2 cellular contexts compared by ENCODE assay signal in genomic region chr12:21819236-21819635, GRCh38.
TF ChIP-seq lines count a peak whose summit lies in the region.

No MANE protein-coding gene starts in this region.

TF ChIP-seq in GM23338, 12 proteins besides CTCF, POLR2A, EP300 and RAD21 (continued from another document):
- TF ChIP-seq REST (IDR thresholded peaks at IDR 0.05; ENCODE audit: unreplicated experiment) (no peak), NANOG (IDR thresholded peaks at IDR 0.05; ENCODE audit: borderline replicate concordance) (no peak), ZNF114 (CRISPR knock-in tag; IDR thresholded peaks at IDR 0.05) (no peak), ETS1 (IDR thresholded peaks at IDR 0.05) (no peak)

TF ChIP-seq in HepG2, 621 proteins besides CTCF, POLR2A, EP300 and RAD21 (continued from another document and continues in another):
- TF ChIP-seq ZBTB40 (IDR thresholded peaks at IDR 0.05) = no peak
- TF ChIP-seq ZBTB40 (CRISPR knock-in tag; IDR thresholded peaks at IDR 0.05) = no peak
- no peak for TF ChIP-seq ERF (CRISPR knock-in tag; IDR thresholded peaks at IDR 0.05)
- TF ChIP-seq ZNF335 (CRISPR knock-in tag; IDR thresholded peaks at IDR 0.05) = no peak
- TF ChIP-seq ZNF790 (CRISPR knock-in tag; IDR thresholded peaks at IDR 0.05; ENCODE audit: borderline replicate concordance) = no peak
- TF ChIP-seq ZNF44 (CRISPR knock-in tag; IDR thresholded peaks at IDR 0.05) = no peak
- TF ChIP-seq CAMTA2 (CRISPR knock-in tag; IDR thresholded peaks at IDR 0.05; ENCODE audit: borderline replicate concordance) = no peak
- TF ChIP-seq THYN1 (CRISPR knock-in tag; IDR thresholded peaks at IDR 0.05; ENCODE audit: borderline replicate concordance, low read depth) = no peak
- TF ChIP-seq ZNF563 (CRISPR knock-in tag; IDR thresholded peaks at IDR 0.05) = no peak
- TF ChIP-seq HMGXB4 (CRISPR knock-in tag; IDR thresholded peaks at IDR 0.05; ENCODE audit: borderline replicate concordance in 1 of 2, low read depth in 1 of 2) = no peak
- TF ChIP-seq GATA4 (IDR thresholded peaks at IDR 0.05; ENCODE audit: borderline replicate concordance, low read depth) = no peak
- no peak for TF ChIP-seq NR2C2 (CRISPR knock-in tag; IDR thresholded peaks at IDR 0.05; ENCODE audit: borderline replicate concordance)
- no peak for TF ChIP-seq ZNF317 (CRISPR knock-in tag; IDR thresholded peaks at IDR 0.05)
- no peak for TF ChIP-seq KLF11 (CRISPR knock-in tag; IDR thresholded peaks at IDR 0.05)
- no peak for TF ChIP-seq PPARG (CRISPR knock-in tag; conservative IDR thresholded peaks at IDR 0.05)
- no peak for TF ChIP-seq SPEN (CRISPR knock-in tag; IDR thresholded peaks at IDR 0.05; ENCODE audit: low read depth)
- TF ChIP-seq ZNF30 (CRISPR knock-in tag; IDR thresholded peaks at IDR 0.05) = no peak
- TF ChIP-seq HNF4A (CRISPR knock-in tag; IDR thresholded peaks at IDR 0.05) = 0 out of 2 replicates have a peak, but pooled peaks have one; percentile 12
- TF ChIP-seq ZNF660 (CRISPR knock-in tag; IDR thresholded peaks at IDR 0.05; ENCODE audit: borderline replicate concordance, low read depth) = no peak
- TF ChIP-seq ZBTB43 (CRISPR knock-in tag; conservative IDR thresholded peaks at IDR 0.05) = no peak
- no peak for TF ChIP-seq STAT6 (CRISPR knock-in tag; IDR thresholded peaks at IDR 0.05; ENCODE audit: borderline replicate concordance)
- TF ChIP-seq ZNF737 (CRISPR knock-in tag; IDR thresholded peaks at IDR 0.05; ENCODE audit: borderline replicate concordance) = no peak
- no peak for TF ChIP-seq ZNF17 (CRISPR knock-in tag; IDR thresholded peaks at IDR 0.05)
- no peak for TF ChIP-seq ZNF574 (CRISPR knock-in tag; IDR thresholded peaks at IDR 0.05)
- TF ChIP-seq MZF1 (CRISPR knock-in tag; IDR thresholded peaks at IDR 0.05; ENCODE audit: borderline replicate concordance) = no peak
- TF ChIP-seq ZNF777 (CRISPR knock-in tag; IDR thresholded peaks at IDR 0.05) = no peak
- no peak for TF ChIP-seq RBM39 (IDR thresholded peaks at IDR 0.05; ENCODE audit: low read depth, low read length, poor library complexity, severe bottlenecking)
- TF ChIP-seq ZNF33A (CRISPR knock-in tag; IDR thresholded peaks at IDR 0.05; ENCODE audit: borderline replicate concordance) = no peak
- TF ChIP-seq ARID5B (CRISPR knock-in tag; IDR thresholded peaks at IDR 0.05) = peak; percentile 52; the same call in 1 of the 2 replicates
- no peak for TF ChIP-seq RFX3 (CRISPR knock-in tag; IDR thresholded peaks at IDR 0.05)
- no peak for TF ChIP-seq NFKBIZ (CRISPR knock-in tag; IDR thresholded peaks at IDR 0.05)
- TF ChIP-seq ZNF556 (CRISPR knock-in tag; IDR thresholded peaks at IDR 0.05; ENCODE audit: borderline replicate concordance) = no peak
- no peak for TF ChIP-seq ZBTB39 (CRISPR knock-in tag; IDR thresholded peaks at IDR 0.05)
